ENCODE assay signal across 1 cellular context in genomic region chr14:41824441-41824840, GRCh38.
A peak's percentile ranks its signal among the peaks of the same experiment; 100 is the strongest.
TF ChIP-seq lines count a peak whose summit lies in the region.

No MANE protein-coding gene starts in this region.

TF ChIP-seq in HepG2, 621 proteins besides CTCF, POLR2A, EP300 and RAD21 (continued from another document):
- peak; percentile 86 for TF ChIP-seq ZNF574 (CRISPR knock-in tag; IDR thresholded peaks at IDR 0.05)
- no peak for TF ChIP-seq PHB2 (IDR thresholded peaks at IDR 0.05; ENCODE audit: partially characterized antibody)
- no peak for TF ChIP-seq ZSCAN21 (CRISPR knock-in tag; IDR thresholded peaks at IDR 0.05; ENCODE audit: borderline replicate concordance)
